In the genomic region with DNA sequence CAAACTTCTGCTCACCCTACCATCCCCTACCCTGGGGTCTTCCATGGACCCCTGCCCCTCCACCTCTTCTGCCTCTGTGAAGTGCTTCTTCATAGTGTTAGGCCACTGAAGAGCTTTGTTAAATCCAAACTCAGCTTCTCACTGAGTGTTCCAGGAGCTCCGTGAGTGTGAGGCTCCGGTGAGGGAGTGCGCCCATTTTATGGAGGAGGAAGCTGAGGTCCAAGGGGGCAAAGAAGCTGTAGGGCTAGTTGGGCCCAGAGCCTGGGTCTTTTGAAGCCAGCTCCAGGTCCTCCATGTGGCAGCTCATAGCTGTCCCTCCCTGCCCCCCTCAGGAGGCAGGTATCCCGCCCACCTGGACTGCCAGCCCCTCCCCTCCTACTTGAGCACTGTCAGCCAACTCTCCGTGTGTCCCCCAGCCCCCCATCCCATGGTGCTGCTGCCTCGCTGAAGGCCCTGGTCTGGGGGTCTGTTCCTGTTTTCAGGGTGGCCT, we compare ENCODE assay signal across 10 cellular contexts. TPM values are rescaled to one million over a fixed set of nuclear protein-coding genes. Genes with fewer than 3 reads are reported as not detected.
DNase-seq lines count a peak whose midpoint lies in the region; ATAC-seq and TF ChIP-seq lines count a peak whose summit lies in the region.
"Had no signal": no experiment of that assay in that cellular context is flagged by ENCODE, and none has a peak within 500 bp of the region (broad histone marks: within the 10 kb centered on the region; RNA-seq: fewer than 3 reads in every experiment).

No MANE protein-coding gene starts in this region.

- peak overlapping the region; percentile 90 to 100 (median 99) for H3K27ac ChIP-seq in BLaER1 treated with 17β-estradiol and CSF1 and Interleukin-3, amounts not matched to agents 10 nM and 100 nM
- H3K27ac ChIP-seq in body of pancreas (peak overlapping the region in 3 of 4 donors; percentile 40 to 74 (median 51)), neutrophil (peak overlapping the region; percentile 99)
- H3K27ac ChIP-seq: SJSA1 had no signal

- H4K20me1 ChIP-seq in BLaER1 treated with 17β-estradiol and CSF1 and Interleukin-3, amounts not matched to agents 10 nM and 100 nM, result peaks cover 0 to 21% (median 8%) of the 10 kb centered on the region in 11 experiments; a peak in 12 of 22 replicates
- H4K20me1 ChIP-seq in Loucy (ENCODE audit: insufficient read depth, low read length, poor library complexity, severe bottlenecking), result peaks cover 46% of the 10 kb centered on the region

- no peaks in the 10 kb centered on the region for H3K9me3 ChIP-seq in BLaER1 treated with 17β-estradiol and CSF1 and Interleukin-3, amounts not matched to agents 10 nM and 100 nM (replicated peaks in 1 of 11)
- no peaks in the 10 kb centered on the region for H3K9me3 ChIP-seq in Loucy (ENCODE audit: insufficient read depth, low read depth, low read length)
- no peaks in the 10 kb centered on the region for H3K9me3 ChIP-seq in body of pancreas
- H3K9me3 ChIP-seq in neutrophil, result no peaks in the 10 kb centered on the region
- H3K9me3 ChIP-seq: SJSA1 had no signal

- TF ChIP-seq POLR2A in body of pancreas (IDR thresholded peaks at IDR 0.05), result no peak

- H3K27me3 ChIP-seq in BLaER1 treated with 17β-estradiol and CSF1 and Interleukin-3, amounts not matched to agents 10 nM and 100 nM, result no peaks in the 10 kb centered on the region
- no peaks in the 10 kb centered on the region for H3K27me3 ChIP-seq in Loucy (ENCODE audit: insufficient read depth, low read length, poor library complexity, severe bottlenecking)
- H3K27me3 ChIP-seq in body of pancreas, result no peaks in the 10 kb centered on the region
- no peaks in the 10 kb centered on the region for H3K27me3 ChIP-seq in neutrophil

- H2AFZ ChIP-seq in Loucy (ENCODE audit: low read length), result no peak overlapping the region

- TF ChIP-seq CTCF in Loucy (conservative IDR thresholded peaks at IDR 0.05; ENCODE audit: low read length) (no peak), body of pancreas (IDR thresholded peaks at IDR 0.05) (no peak), neutrophil (IDR thresholded peaks at IDR 0.05) (peak; percentile 6)

- peak overlapping the region in 9 of 10 experiments; percentile 93 to 100 (median 98); a peak in 18 of 20 replicates for H3K4me3 ChIP-seq in BLaER1 treated with 17β-estradiol and CSF1 and Interleukin-3, amounts not matched to agents 10 nM and 100 nM
- H3K4me3 ChIP-seq in Loucy (ENCODE audit: low read length, poor library complexity, severe bottlenecking) (peak overlapping the region; percentile 87), body of pancreas (no peak overlapping the region), neutrophil (ENCODE audit: low read depth in 1 of 2, low read length in 1 of 2) (peak overlapping the region; percentile 74 to 94)
- H3K4me3 ChIP-seq: SJSA1 had no signal

- intact Hi-C loops in body of pancreas (cut with DNase I), result no loop called here

- ATAC-seq in body of pancreas, result no peak
- ATAC-seq in GM21529 (IDR thresholded peaks at IDR 0.05; ENCODE audit: unreplicated experiment), result no peak

- DNase-seq in body of pancreas (no peak), hepatic stellate cell (ENCODE audit: low spot score) (no peak), DMS 273 (lab: John Stamatoyannopoulos, UW; ENCODE audit: unreplicated experiment) (no peak), DMS53 (lab: John Stamatoyannopoulos, UW) (no peak)
- DNase-seq: DMS153 had no signal

- peaks cover 4% of the 10 kb centered on the region for H3F3A ChIP-seq in Loucy (ENCODE audit: low read depth)

- peaks cover 96% of the 10 kb centered on the region for H3K79me2 ChIP-seq in Loucy (ENCODE audit: insufficient read depth, low read length)

- peaks cover 85 to 100% (median 91%) of the 10 kb centered on the region in 10 experiments for H3K4me1 ChIP-seq in BLaER1 treated with 17β-estradiol and CSF1 and Interleukin-3, amounts not matched to agents 10 nM and 100 nM
- H3K4me1 ChIP-seq in Loucy (ENCODE audit: insufficient read depth, low read length, poor library complexity, severe bottlenecking), result peaks cover 76% of the 10 kb centered on the region
- peaks cover 25% of the 10 kb centered on the region for H3K4me1 ChIP-seq in body of pancreas
- H3K4me1 ChIP-seq in neutrophil (ENCODE audit: control insufficient read depth in 1 of 2, insufficient read depth in 1 of 2, low read depth in 1 of 2, low read length in 1 of 2), result peaks cover 67 to 98% of the 10 kb centered on the region in 2 experiments
- H3K4me1 ChIP-seq: SJSA1 had no signal

- peaks cover 8 to 53% (median 23%) of the 10 kb centered on the region in 11 experiments for H3K36me3 ChIP-seq in BLaER1 treated with 17β-estradiol and CSF1 and Interleukin-3, amounts not matched to agents 10 nM and 100 nM
- H3K36me3 ChIP-seq in Loucy (ENCODE audit: insufficient read depth, low read length) (peaks cover 9% of the 10 kb centered on the region; the same call in 1 of the 2 replicates), body of pancreas (replicated peaks in 1 of 2; ENCODE audit: insufficient read depth in 1 of 2, low read depth in 2 of 2) (no peaks in the 10 kb centered on the region), neutrophil (peaks cover 57% of the 10 kb centered on the region)
- H3K36me3 ChIP-seq: SJSA1 had no signal

- no peaks in the 10 kb centered on the region for H3K9me2 ChIP-seq in Loucy (replicated peaks; ENCODE audit: low read depth, low read length)

- H3K9ac ChIP-seq in BLaER1 treated with 17β-estradiol and CSF1 and Interleukin-3, amounts not matched to agents 10 nM and 100 nM, result peak overlapping the region; percentile 90 to 99 (median 97)
- peak overlapping the region; percentile 99 for H3K9ac ChIP-seq in Loucy (ENCODE audit: low read depth, low read length, poor library complexity, severe bottlenecking)

- peak overlapping the region; percentile 98 to 100 (median 100) for H3K4me2 ChIP-seq in BLaER1 treated with 17β-estradiol and CSF1 and Interleukin-3, amounts not matched to agents 10 nM and 100 nM
- peak overlapping the region; percentile 87 for H3K4me2 ChIP-seq in Loucy (ENCODE audit: low read depth, low read length, poor library complexity, severe bottlenecking)

- WGBS in body of pancreas, 2 donors, result 72 to 79% methylated on average over 4 to 6 of the region's 6 CpGs

RNA-seq across cellular contexts. Expression of a gene that starts 6.0 kb away (rescaled TPM):
- total RNA-seq in body of pancreas, result 1 to 10 TPM; 4.0 to 5.2 TPM
- total RNA-seq: SJSA1 had no signal

RNA-seq across cellular contexts. Expression of a gene that starts 34.2 kb away (rescaled TPM):
- 1 to 10 TPM in 1 of 2 donors, not detected in 1; 1.0 TPM for total RNA-seq in body of pancreas
- total RNA-seq: SJSA1 had no signal

Comparison
In these comparisons a context has a peak if more than half of its experiments do, and no peak if none do; other contexts are left out.
1. H3K4me3 ChIP-seq: peak in BLaER1 treated with 17β-estradiol and CSF1 and Interleukin-3, amounts not matched to agents 10 nM and 100 nM (9 of 10), Loucy (single experiment) and neutrophil (2 of 2); none in body of pancreas (0 of 2).
2. Peak in every context shown above with its lines, with median percentiles within 50 percentile points of each other: H3K27ac ChIP-seq.